8 cellular contexts compared by ENCODE assay signal in genomic region chr4:1010522-1011021, GRCh38. TPM values are rescaled to one million over a fixed set of nuclear protein-coding genes. Genes with fewer than 3 reads are reported as not detected.
DNase-seq lines count a peak whose midpoint lies in the region; ATAC-seq and TF ChIP-seq lines count a peak whose summit lies in the region.

No MANE protein-coding gene starts in this region.

- ATAC-seq in lung (ENCODE audit: insufficient read depth, low FRiP score): peak; percentile 36
- no peak for ATAC-seq in GM18520 (IDR thresholded peaks at IDR 0.05; ENCODE audit: unreplicated experiment)

- H3K9me3 ChIP-seq in ES-I3 (ENCODE audit: control insufficient read depth, insufficient read depth, low read length) (no peaks in the 10 kb centered on the region), lung (ENCODE audit: control insufficient read depth in 2 of 2, insufficient read depth in 1 of 2, low read length in 1 of 2) (peaks cover 0 to under 1% of the 10 kb centered on the region in 2 donors)

- H3K4me1 ChIP-seq in ES-I3 (ENCODE audit: insufficient read depth, low read length) (no peaks in the 10 kb centered on the region), lung (ENCODE audit: control insufficient read depth in 2 of 2, insufficient read depth in 2 of 2, low read length in 2 of 2) (peaks cover 0 to 23% of the 10 kb centered on the region in 2 donors)

- no peaks in the 10 kb centered on the region for H3K36me3 ChIP-seq in ES-I3 (ENCODE audit: insufficient read depth, low read length)
- peaks cover 0 to 2% of the 10 kb centered on the region in 2 donors for H3K36me3 ChIP-seq in lung (ENCODE audit: control insufficient read depth in 2 of 2, insufficient read depth in 2 of 2, low read length in 2 of 2)

- H3K27ac ChIP-seq in lung (ENCODE audit: low read depth in 1 of 2, low read length in 1 of 2): peak overlapping the region in 1 of 2 donors; percentile 82

- H3K4me3 ChIP-seq in cardiac fibroblast (replicated peaks in 1 of 2; ENCODE audit: low read depth in 2 of 2, low read length in 2 of 2) (peak overlapping the region; percentile 19 to 49), lung (no peak overlapping the region)

- TF ChIP-seq CTCF in cardiac fibroblast (IDR thresholded peaks at IDR 0.05; ENCODE audit: low read depth, low read length): no peak
- no peak for TF ChIP-seq CTCF in lung (IDR thresholded peaks at IDR 0.05; ENCODE audit: control extremely low read depth, extremely low read depth)

- DNase-seq in KG1 (lab: John Stamatoyannopoulos, UW) (peak; percentile 38), cardiac fibroblast (ENCODE audit: low read depth in 2 of 2) (peak; percentile 90 to 91), lung (ENCODE audit: low spot score) (peak; percentile 71), 8988T (no peak)
- DNase-seq in activated CD4-positive, CD25-positive, alpha-beta regulatory T cell (lab: John Stamatoyannopoulos, UW): peak; percentile 24 to 41 (median 40)
- peak; percentile 16 for DNase-seq in stimulated activated CD8-positive, alpha-beta memory T cell treated with anti-CD3 and anti-CD28 coated beads, Interleukin-15, amount 100 ng/mL, for 1 hour (ENCODE audit: low read depth)

- H3K27me3 ChIP-seq in lung (ENCODE audit: control insufficient read depth, insufficient read depth): no peaks in the 10 kb centered on the region

- H3K9ac ChIP-seq in ES-I3 (ENCODE audit: low read depth, low read length): peak overlapping the region; percentile 54; the same call in 1 of the 2 replicates

- WGBS in lung, 2 donors: 0 to 1% methylated on average over 28 of the region's 28 CpGs

RNA-seq across cellular contexts. Expression of gene FGFRL1, which starts 0.9 kb away (rescaled TPM):
- 10 to 100 TPM; 15.8 to 31.1 TPM for total RNA-seq in lung
- 10 to 100 TPM; 13.4 to 14.7 TPM for polyA plus RNA-seq in lung

RNA-seq across cellular contexts. Expression of gene SLC26A1, which starts 17.4 kb away (rescaled TPM):
- total RNA-seq in lung: under 1 TPM; 0.20 to 0.71 TPM
- under 1 TPM; 0.29 to 0.83 TPM for polyA plus RNA-seq in lung

RNA-seq across cellular contexts. Expression of gene IDUA, which starts 23.7 kb away (rescaled TPM):
- 10 to 100 TPM in 1 of 2 donors, 1 to 10 TPM in 1; 7.5 to 66.5 TPM for total RNA-seq in lung
- 10 to 100 TPM; 14.9 to 28.4 TPM for polyA plus RNA-seq in lung

RNA-seq across cellular contexts. Expression of gene DGKQ, which starts 37.2 kb away (rescaled TPM):
- 10 to 100 TPM in 1 of 2 donors, 1 to 10 TPM in 1; 5.9 to 19.1 TPM for total RNA-seq in lung
- 1 to 10 TPM; 7.0 to 9.8 TPM for polyA plus RNA-seq in lung
